In the genomic region with DNA sequence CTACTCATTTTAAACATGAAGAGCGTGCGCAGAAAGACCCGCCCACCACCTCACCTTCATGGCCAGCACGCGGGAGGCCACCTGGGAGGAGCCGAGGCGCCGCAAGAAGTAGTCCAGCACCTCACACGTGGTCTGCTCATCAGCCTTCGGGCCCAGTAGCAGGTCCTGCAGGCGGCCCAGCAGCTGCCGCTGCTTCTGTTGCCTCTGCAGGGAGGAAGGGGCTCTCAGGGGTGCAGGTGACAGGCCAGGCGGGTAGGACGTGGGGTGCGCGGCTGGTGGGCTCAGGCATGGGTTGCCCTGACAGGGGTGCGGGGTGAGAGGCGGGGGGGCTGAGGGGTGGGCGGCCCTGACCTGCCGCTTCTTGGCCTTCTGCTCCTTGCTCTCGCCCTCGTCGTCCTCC, we compare ENCODE assay signal across 8 cellular contexts. TPM values are rescaled to one million over a fixed set of nuclear protein-coding genes. Genes with fewer than 3 reads are reported as not detected.
"Had no signal": no experiment of that assay in that cellular context is flagged by ENCODE, and none has a peak within 500 bp of the region (broad histone marks: within the 10 kb centered on the region; RNA-seq: fewer than 3 reads in every experiment).

No MANE protein-coding gene starts in this region.

- H3K4me2 ChIP-seq: KMS-11 had no signal

- H3K27ac ChIP-seq: HL-60, KMS-11 had no signal

- ATAC-seq: HepG2, K562 had no signal

- H3K4me3 Mint-ChIP-seq: IgD-negative memory B cell had no signal

- DNase-seq: IMR-90, KBM-7, KG1 had no signal

- H3K4me3 ChIP-seq: K562 had no signal

- H3K4me1 Mint-ChIP-seq: IgD-negative memory B cell had no signal

- H3K9me3 Mint-ChIP-seq: IgD-negative memory B cell had no signal

- H3K27ac Mint-ChIP-seq: IgD-negative memory B cell had no signal

- FAIRE-seq: HepG2, K562 had no signal

- H3K9ac ChIP-seq: KMS-11 had no signal

RNA-seq across cellular contexts. Expression of a gene that starts 27.3 kb away (rescaled TPM):
- polyA plus RNA-seq: IgD-negative memory B cell had no signal
